8 cellular contexts compared by ENCODE assay signal in genomic region chr12:8914033-8914715, GRCh38. TPM values are rescaled to one million over a fixed set of nuclear protein-coding genes. Genes with fewer than 3 reads are reported as not detected.
DNase-seq lines count a peak whose midpoint lies in the region; ATAC-seq, FAIRE-seq and TF ChIP-seq lines count a peak whose summit lies in the region.
"Not testable (repeated sequence)": the region's sequence is repeated elsewhere in the genome, so short reads cannot be mapped to it uniquely, and the experiment has no call there.

Gene PHC1, plus strand, starts transcription at chr12:8914509. Its CDS starts 3,169 bp downstream, at chr12:8917678.

- H3K36me3 ChIP-seq in keratinocyte (ENCODE audit: control insufficient read depth in 2 of 2, extremely low read depth in 1 of 2, insufficient read depth in 2 of 2, low read length in 2 of 2): not testable (repeated sequence)

- not testable (repeated sequence) for H3K36me3 Mint-ChIP-seq in activated CD4-positive, alpha-beta T cell treated with anti-CD3 and anti-CD28 coated beads, Interleukin-2, amount 10 ng/mL, durations not matched to agents 24 days and 14 days (ENCODE audit: low read depth); chondrocyte (ENCODE audit: low read depth)

- intact Hi-C loops in activated CD4-positive, alpha-beta T cell treated with anti-CD3 and anti-CD28 coated beads, Interleukin-2, amount 10 ng/mL, durations not matched to agents 24 days and 14 days (cut with micrococcal nuclease): loop anchor here (2.0 to 5.0 kb wide), 3 partner anchors 35 to 217 kb away; partner anchors contain the start of genes M6PR and RIMKLB

- H3K27me3 Mint-ChIP-seq in activated CD4-positive, alpha-beta T cell treated with anti-CD3 and anti-CD28 coated beads, Interleukin-2, amount 10 ng/mL, durations not matched to agents 24 days and 14 days: peaks cover 13% of the 10 kb centered on the region
- not testable (repeated sequence) for H3K27me3 Mint-ChIP-seq in chondrocyte (ENCODE audit: low read depth)

- CTCF ChIA-PET in AG04450 (lab: Charles Lee): interaction anchor here (0.6 to 2.3 kb wide), 14 partner anchors 20 to 786 kb away, joined by 3 to 19 read pairs (median 3); partner anchors contain the start of genes M6PR and RIMKLB

- not testable (repeated sequence) for H3K79me2 ChIP-seq in keratinocyte (ENCODE audit: control insufficient read depth, insufficient read depth, low read length)

- POLR2A ChIA-PET in AG04450 (lab: Yijun Ruan, JAX): interaction anchor here (0.8 to 1.0 kb wide), 2 partner anchors 36 kb away, joined by 4 to 8 read pairs; partner anchors contain the start of gene M6PR

- not testable (repeated sequence) for H3K9me3 Mint-ChIP-seq in activated CD4-positive, alpha-beta T cell treated with anti-CD3 and anti-CD28 coated beads, Interleukin-2, amount 10 ng/mL, durations not matched to agents 24 days and 14 days; chondrocyte (ENCODE audit: low read depth)

- peak within 1 kb of the TSS; percentile 98 for H2AFZ ChIP-seq in keratinocyte (ENCODE audit: control insufficient read depth, low read length)

- dilution Hi-C loops in keratinocyte (cut with MboI; ENCODE audit: extremely low pct_ligation_motif_present, low sequenced_read_pairs): not testable (repeated sequence)

- H3K9me3 ChIP-seq in AG04450 (ENCODE audit: control insufficient read depth, insufficient read depth, low read length); keratinocyte (ENCODE audit: control insufficient read depth, low read depth, low read length): not testable (repeated sequence)

- peak within 1 kb of the TSS; percentile 90 for H3K27ac Mint-ChIP-seq in activated CD4-positive, alpha-beta T cell treated with anti-CD3 and anti-CD28 coated beads, Interleukin-2, amount 10 ng/mL, durations not matched to agents 24 days and 14 days
- peak within 1 kb of the TSS; percentile 98 for H3K27ac Mint-ChIP-seq in chondrocyte (ENCODE audit: unreplicated experiment)

- TF ChIP-seq CTCF in AG04450 (IDR thresholded peaks at IDR 0.05; ENCODE audit: low read depth, low read length): peak; percentile 62
- TF ChIP-seq CTCF in chondrocyte (IDR thresholded peaks at IDR 0.05): peak; percentile 76
- TF ChIP-seq CTCF in keratinocyte (optimal IDR thresholded peaks at IDR 0.05 in 1 of 3, IDR thresholded peaks at IDR 0.05 in 1 of 3, conservative IDR thresholded peaks at IDR 0.05 in 1 of 3; ENCODE audit: extremely low read depth in 1 of 3, insufficient read depth in 2 of 3, low read length in 3 of 3): peak; percentile 45 to 53 (median 51)

- H3K27ac ChIP-seq in AG04450 (ENCODE audit: low read depth, low read length) (peak within 1 kb of the TSS; percentile 83), keratinocyte (ENCODE audit: control insufficient read depth, insufficient read depth, low read length) (peak within 1 kb of the TSS; percentile 44)

- H3K4me1 ChIP-seq in keratinocyte (ENCODE audit: control insufficient read depth, extremely low read depth, insufficient read depth, low read length): peaks cover 22% of the 10 kb centered on the region

- not testable (repeated sequence) for H3K9me1 ChIP-seq in keratinocyte (ENCODE audit: control insufficient read depth, extremely low read depth, insufficient read depth, low read length)

- not testable (repeated sequence) for H3K27me3 ChIP-seq in AG04450 (ENCODE audit: control insufficient read depth, insufficient read depth, low read length); keratinocyte (ENCODE audit: control insufficient read depth, extremely low read depth, insufficient read depth, low read length)

- peak within 1 kb of the TSS; percentile 97 for H3K4me2 ChIP-seq in keratinocyte (ENCODE audit: control insufficient read depth, extremely low read depth, insufficient read depth, low read depth, low read length)

- peak within 1 kb of the TSS; percentile 69 for H3K9ac ChIP-seq in keratinocyte (ENCODE audit: control insufficient read depth, extremely low read depth, insufficient read depth, low read length)

- peak within 1 kb of the TSS; percentile 86 for H3K4me3 ChIP-seq in AG04450 (ENCODE audit: low read depth, low read length)
- H3K4me3 ChIP-seq in keratinocyte (ENCODE audit: control insufficient read depth in 2 of 3, extremely low read depth in 1 of 3, insufficient read depth in 2 of 3, low read depth in 1 of 3, low read length in 3 of 3): peak within 1 kb of the TSS; percentile 51 to 88 (median 81)

- DNase-seq in AG04450 (ENCODE audit: low read depth, low spot score) (peak; percentile 39), NCI-H460 (ENCODE audit: extremely low read depth, low read depth) (peak; percentile 45), smooth muscle cell of the brain vasculature (ENCODE audit: low read depth, low spot score) (peak; percentile 40)
- peak; percentile 91 for DNase-seq in activated CD4-positive, alpha-beta T cell treated with anti-CD3 and anti-CD28 coated beads, Interleukin-2, amount 10 ng/mL, durations not matched to agents 24 days and 14 days
- not testable (repeated sequence) for DNase-seq in chondrocyte (ENCODE audit: low spot score); keratinocyte (ENCODE audit: low read depth, low spot score)

- ATAC-seq in GM19025 (IDR thresholded peaks at IDR 0.05; ENCODE audit: low read depth, unreplicated experiment) (peak; percentile 72), HG03342 (IDR thresholded peaks at IDR 0.05; ENCODE audit: unreplicated experiment) (peak; percentile 55)

- H4K20me1 ChIP-seq in keratinocyte (ENCODE audit: control insufficient read depth, extremely low read depth, insufficient read depth, low read length): not testable (repeated sequence)

- peak; percentile 26 for FAIRE-seq in keratinocyte (lab: Jason Lieb, UNC)

- H3K4me1 Mint-ChIP-seq in activated CD4-positive, alpha-beta T cell treated with anti-CD3 and anti-CD28 coated beads, Interleukin-2, amount 10 ng/mL, durations not matched to agents 24 days and 14 days: not testable (repeated sequence)
- peaks cover 16% of the 10 kb centered on the region for H3K4me1 Mint-ChIP-seq in chondrocyte (ENCODE audit: low read depth)

- H3K4me3 Mint-ChIP-seq in activated CD4-positive, alpha-beta T cell treated with anti-CD3 and anti-CD28 coated beads, Interleukin-2, amount 10 ng/mL, durations not matched to agents 24 days and 14 days: peak within 1 kb of the TSS; percentile 89
- H3K4me3 Mint-ChIP-seq in chondrocyte (ENCODE audit: unreplicated experiment): peak within 1 kb of the TSS; percentile 90

RNA-seq across cellular contexts. Expression of gene PHC1, which starts in this region (rescaled TPM):
- 34.5 and 38.3 TPM in 2 replicates for polyA plus RNA-seq in AG04450 (2011; rRNA removed)
- polyA minus RNA-seq in AG04450 (2011; rRNA and poly(A)+ RNA removed): 30.0 and 35.0 TPM in 2 replicates
- 12.0 and 14.2 TPM in 2 replicates for total RNA-seq in NCI-H460 (2014; rRNA removed; shearing (Covaris generic))
- polyA plus RNA-seq in NCI-H460 (2014; cell fraction: nucleus; rRNA removed): 35.5 and 47.6 TPM in 2 replicates
- 7.9 and 8.7 TPM in 2 replicates for total RNA-seq in activated CD4-positive, alpha-beta T cell treated with anti-CD3 and anti-CD28 coated beads, Interleukin-2, amount 10 ng/mL, durations not matched to agents 24 days and 14 days
- total RNA-seq in chondrocyte: 33.0 to 36.7 TPM (median 35.8 TPM) in 3 replicates
- 10.4 to 12.4 TPM (median 11.0 TPM) in 3 replicates for polyA plus RNA-seq in keratinocyte
- polyA plus RNA-seq in keratinocyte (2011; ENCODE audit: low read depth): 8.4 TPM
- polyA plus RNA-seq in keratinocyte (2011; cell fraction: cytosol; rRNA removed): 7.7 and 7.8 TPM in 2 replicates
- 25.6 and 30.7 TPM in 2 replicates for polyA plus RNA-seq in keratinocyte (2011; cell fraction: nucleus; rRNA removed)
- 5.5 and 7.5 TPM in 2 replicates for polyA plus RNA-seq in keratinocyte (2012; ENCODE audit: low replicate concordance)
- polyA minus RNA-seq in keratinocyte: 8.3 to 19.7 TPM (median 13.7 TPM) in 3 replicates
- 8.8 TPM for polyA minus RNA-seq in keratinocyte (2011; cell fraction: cytosol; rRNA and poly(A)+ RNA removed)
- 5.7 and 7.8 TPM in 2 replicates for polyA minus RNA-seq in keratinocyte (2011; cell fraction: nucleus; rRNA and poly(A)+ RNA removed)
